ENCODE assay signal across 10 cellular contexts in the genomic region with DNA sequence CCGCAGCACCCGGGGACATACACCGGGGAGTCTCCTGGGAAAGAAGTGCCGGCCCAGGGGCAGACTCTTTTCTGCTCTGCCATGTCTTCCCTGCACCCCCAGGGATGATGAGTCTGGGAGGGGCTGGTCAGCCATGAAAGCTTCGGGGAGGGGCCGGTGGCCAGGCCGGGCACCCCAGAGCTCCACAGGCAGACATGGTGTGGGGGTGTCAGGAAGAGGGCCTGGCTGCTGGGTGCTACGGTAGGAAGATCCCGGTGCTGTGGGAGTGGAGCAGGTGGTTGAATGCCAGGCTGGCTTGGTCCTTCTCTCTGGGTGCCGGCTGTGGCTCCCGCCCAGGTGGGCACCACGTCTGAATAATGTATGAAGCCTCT. TPM values are rescaled to one million over a fixed set of nuclear protein-coding genes. Genes with fewer than 3 reads are reported as not detected.
DNase-seq lines count a peak whose midpoint lies in the region; ATAC-seq and TF ChIP-seq lines count a peak whose summit lies in the region.
"Had no signal": no experiment of that assay in that cellular context is flagged by ENCODE, and none has a peak within 500 bp of the region (broad histone marks: within the 10 kb centered on the region; RNA-seq: fewer than 3 reads in every experiment).

No MANE protein-coding gene starts in this region.

- H3K27ac Mint-ChIP-seq in activated CD8-positive, alpha-beta T cell treated with anti-CD3 and anti-CD28 coated beads, Interleukin-2, amount 10 ng/mL, durations not matched to agents 7 days and 5 days: peak overlapping the region; percentile 80
- H3K27ac Mint-ChIP-seq: HFFc6 had no signal

- peak overlapping the region in 11 of 21 experiments; percentile 6 to 84 (median 57) for H3K27ac ChIP-seq in skin epidermis
- H3K27ac ChIP-seq: PC-9, VCaP had no signal

- no peak for ATAC-seq in activated CD8-positive, alpha-beta T cell treated with anti-CD3 and anti-CD28 coated beads, Interleukin-2, amount 10 ng/mL, durations not matched to agents 7 days and 5 days
- ATAC-seq in HG03442 (IDR thresholded peaks at IDR 0.05; ENCODE audit: unreplicated experiment) (no peak), left lobe of liver (no peak)

- POLR2A ChIA-PET in activated CD8-positive, alpha-beta T cell treated with anti-CD3 and anti-CD28 coated beads, Interleukin-2, amount 10 ng/mL, durations not matched to agents 7 days and 5 days (lab: Charles Lee): interaction anchor here (1.1 kb wide), 1 partner anchor 23 kb away, joined by 3 read pairs; no protein-coding TSS in a partner anchor

- TF ChIP-seq CTCF in fibroblast of mammary gland (conservative IDR thresholded peaks at IDR 0.05; ENCODE audit: control insufficient read depth, insufficient read depth, low read depth, low read length): no peak

- H3K36me3 Mint-ChIP-seq in activated CD8-positive, alpha-beta T cell treated with anti-CD3 and anti-CD28 coated beads, Interleukin-2, amount 10 ng/mL, durations not matched to agents 7 days and 5 days (ENCODE audit: low read depth): peaks cover 22% of the 10 kb centered on the region

- H3K9me3 Mint-ChIP-seq in activated CD8-positive, alpha-beta T cell treated with anti-CD3 and anti-CD28 coated beads, Interleukin-2, amount 10 ng/mL, durations not matched to agents 7 days and 5 days (ENCODE audit: insufficient read depth): no peaks in the 10 kb centered on the region
- H3K9me3 Mint-ChIP-seq: HFFc6 had no signal

- no peak for DNase-seq in activated CD8-positive, alpha-beta T cell treated with anti-CD3 and anti-CD28 coated beads, Interleukin-2, amount 10 ng/mL, durations not matched to agents 7 days and 5 days
- DNase-seq in fibroblast of mammary gland (ENCODE audit: low read depth): no peak
- DNase-seq in hepatic stellate cell (ENCODE audit: low spot score): no peak
- no peak for DNase-seq in left lobe of liver (ENCODE audit: low spot score)
- DNase-seq: HFFc6, PC-9 had no signal

- peak overlapping the region; percentile 15 for H3K4me3 Mint-ChIP-seq in activated CD8-positive, alpha-beta T cell treated with anti-CD3 and anti-CD28 coated beads, Interleukin-2, amount 10 ng/mL, durations not matched to agents 7 days and 5 days
- H3K4me3 Mint-ChIP-seq: HFFc6 had no signal

- peaks cover 55% of the 10 kb centered on the region for H3K4me1 Mint-ChIP-seq in activated CD8-positive, alpha-beta T cell treated with anti-CD3 and anti-CD28 coated beads, Interleukin-2, amount 10 ng/mL, durations not matched to agents 7 days and 5 days (ENCODE audit: low read depth)

- H3K27me3 Mint-ChIP-seq in activated CD8-positive, alpha-beta T cell treated with anti-CD3 and anti-CD28 coated beads, Interleukin-2, amount 10 ng/mL, durations not matched to agents 7 days and 5 days (ENCODE audit: low read depth): no peaks in the 10 kb centered on the region

- H3K4me3 ChIP-seq in fibroblast of mammary gland (ENCODE audit: control insufficient read depth, low read depth, low read length) (peak overlapping the region; percentile 47), skin epidermis (peak overlapping the region in 5 of 7 experiments; percentile 2 to 40 (median 6))
- H3K4me3 ChIP-seq: PC-9 had no signal

- CTCF ChIA-PET in activated CD8-positive, alpha-beta T cell treated with anti-CD3 and anti-CD28 coated beads, Interleukin-2, amount 10 ng/mL, durations not matched to agents 7 days and 5 days (lab: Charles Lee): interaction anchor here (1.3 to 1.7 kb wide), 2 partner anchors 12 to 14 kb away, joined by 3 to 8 read pairs; no protein-coding TSS in a partner anchor

RNA-seq across cellular contexts. Expression of a gene that starts 17.4 kb away (rescaled TPM):
- 100 to 1,000 TPM; 463 to 477 TPM for total RNA-seq in activated CD8-positive, alpha-beta T cell treated with anti-CD3 and anti-CD28 coated beads, Interleukin-2, amount 10 ng/mL, durations not matched to agents 7 days and 5 days
- 3.6 TPM for total RNA-seq in left lobe of liver

RNA-seq across cellular contexts. Expression of a gene that starts 21.4 kb away (rescaled TPM):
- under 1 TPM in 1 of 2 experiments, not detected in 1; 0.08 TPM for total RNA-seq in activated CD8-positive, alpha-beta T cell treated with anti-CD3 and anti-CD28 coated beads, Interleukin-2, amount 10 ng/mL, durations not matched to agents 7 days and 5 days
- total RNA-seq in left lobe of liver: not detected
- total RNA-seq: G401, HFFc6, PC-9 had no signal

RNA-seq across cellular contexts. Expression of a gene that starts 31.5 kb away (rescaled TPM):
- under 1 TPM in 1 of 2 experiments, not detected in 1; 0.50 TPM for total RNA-seq in activated CD8-positive, alpha-beta T cell treated with anti-CD3 and anti-CD28 coated beads, Interleukin-2, amount 10 ng/mL, durations not matched to agents 7 days and 5 days
- total RNA-seq in left lobe of liver: not detected
- total RNA-seq: G401, HFFc6 had no signal

RNA-seq across cellular contexts. Expression of a gene that starts 35.5 kb away (rescaled TPM):
- not detected for total RNA-seq in activated CD8-positive, alpha-beta T cell treated with anti-CD3 and anti-CD28 coated beads, Interleukin-2, amount 10 ng/mL, durations not matched to agents 7 days and 5 days
- total RNA-seq in left lobe of liver: 0.30 TPM
- total RNA-seq: G401, HFFc6 had no signal

RNA-seq across cellular contexts. Expression of a gene that starts 49.2 kb away (rescaled TPM):
- total RNA-seq in activated CD8-positive, alpha-beta T cell treated with anti-CD3 and anti-CD28 coated beads, Interleukin-2, amount 10 ng/mL, durations not matched to agents 7 days and 5 days: 1 to 10 TPM; 2.6 to 2.8 TPM
- not detected for total RNA-seq in left lobe of liver
- total RNA-seq: G401, HFFc6, PC-9 had no signal

Comparison
In these comparisons a context has a peak if more than half of its experiments do, and no peak if none do; other contexts are left out.
1. RNA of a gene that starts 17.4 kb away (total RNA-seq): 463 to 477 TPM in activated CD8-positive, alpha-beta T cell treated with anti-CD3 and anti-CD28 coated beads, Interleukin-2, amount 10 ng/mL, durations not matched to agents 7 days and 5 days; 3.6 TPM in left lobe of liver (single experiment); every median in the first group is over 100 times any median in the second.